16 cellular contexts compared by ENCODE assay signal in genomic region chr9:129105857-129106694, GRCh38. TPM values are rescaled to one million over a fixed set of nuclear protein-coding genes. Genes with fewer than 3 reads are reported as not detected.
DNase-seq lines count a peak whose midpoint lies in the region; ATAC-seq, FAIRE-seq and TF ChIP-seq lines count a peak whose summit lies in the region.
"Had no signal": no experiment of that assay in that cellular context is flagged by ENCODE, and none has a peak within 500 bp of the region (broad histone marks: within the 10 kb centered on the region; RNA-seq: fewer than 3 reads in every experiment).

No MANE protein-coding gene starts in this region.

- H4K20me1 ChIP-seq in osteoblast (ENCODE audit: insufficient read depth, low read length), result peaks cover 14% of the 10 kb centered on the region

- H3K4me3 Mint-ChIP-seq in stimulated activated effector memory CD8-positive, alpha-beta T cell treated with anti-CD3 and anti-CD28 coated beads, Interleukin-12 subunit alpha, Interleukin-12 subunit beta, amount 100 ng/mL, for 72 hours, result no peak overlapping the region
- H3K4me3 Mint-ChIP-seq: H9 had no signal

- TF ChIP-seq POLR2A in body of pancreas (IDR thresholded peaks at IDR 0.05), result no peak

- no peak overlapping the region for H3K27ac ChIP-seq in HEK293 (ENCODE audit: extremely low read depth, low read depth, low read length)
- H3K27ac ChIP-seq in body of pancreas, result peak overlapping the region; percentile 65 to 98 (median 79)
- no peak overlapping the region for H3K27ac ChIP-seq in osteoblast (ENCODE audit: low read depth, low read length)
- H3K27ac ChIP-seq: HL-60 had no signal

- FAIRE-seq in GM19239 (lab: Jason Lieb, UNC), result no peak
- FAIRE-seq: A204.1, GM12878, GM18507 had no signal

- peaks cover 0 to 8% of the 10 kb centered on the region in 2 experiments; a peak in 1 of 3 replicates for H3K36me3 ChIP-seq in HEK293 (ENCODE audit: control insufficient read depth in 2 of 2, insufficient read depth in 1 of 2, low read length in 2 of 2)
- H3K36me3 ChIP-seq in body of pancreas (replicated peaks in 1 of 2; ENCODE audit: insufficient read depth in 1 of 2, low read depth in 2 of 2), result no peaks in the 10 kb centered on the region
- peaks cover 16% of the 10 kb centered on the region for H3K36me3 ChIP-seq in osteoblast (ENCODE audit: insufficient read depth, low read length)
- H3K36me3 ChIP-seq: BE2C had no signal

- H3K4me1 Mint-ChIP-seq in stimulated activated effector memory CD8-positive, alpha-beta T cell treated with anti-CD3 and anti-CD28 coated beads, Interleukin-12 subunit alpha, Interleukin-12 subunit beta, amount 100 ng/mL, for 72 hours, result peaks cover 15% of the 10 kb centered on the region

- WGBS in body of pancreas, 2 donors, result 66 to 76% methylated on average over 6 to 17 of the region's 17 CpGs

- H2AFZ ChIP-seq in osteoblast (ENCODE audit: low read length), result no peak overlapping the region

- H3K79me2 ChIP-seq in osteoblast (ENCODE audit: insufficient read depth, low read length), result peaks cover 14% of the 10 kb centered on the region

- POLR2A ChIA-PET in HEK293 (lab: Yijun Ruan, JAX), result interaction anchor here (0.8 kb wide), 2 partner anchors 7 to 25 kb away, joined by 3 read pairs; partner anchors contain the start of gene DOLPP1

- H3K9me3 ChIP-seq in HEK293 (ENCODE audit: control insufficient read depth, insufficient read depth, low read depth, low read length) (no peaks in the 10 kb centered on the region), body of pancreas (no peaks in the 10 kb centered on the region), osteoblast (ENCODE audit: low read depth, low read length) (no peaks in the 10 kb centered on the region)
- H3K9me3 ChIP-seq: BE2C had no signal

- CTCF ChIA-PET in HEK293 (lab: Yijun Ruan, JAX), result interaction anchor here (0.6 to 0.8 kb wide), 3 partner anchors 9 to 37 kb away, joined by 3 to 4 read pairs (median 4); no protein-coding TSS in a partner anchor

- H3K4me1 ChIP-seq in HEK293 (ENCODE audit: control insufficient read depth, insufficient read depth, low read length), result no peaks in the 10 kb centered on the region
- peaks cover 75% of the 10 kb centered on the region for H3K4me1 ChIP-seq in body of pancreas
- H3K4me1 ChIP-seq in osteoblast (ENCODE audit: insufficient read depth, low read length), result peaks cover 11% of the 10 kb centered on the region

- no peak overlapping the region for H3K4me3 ChIP-seq in HEK293 (ENCODE audit: low read depth, low read length)
- no peak overlapping the region for H3K4me3 ChIP-seq in body of pancreas
- no peak overlapping the region for H3K4me3 ChIP-seq in osteoblast (ENCODE audit: insufficient read depth, low read length)
- H3K4me3 ChIP-seq in foreskin fibroblast (ENCODE audit: low read depth in 1 of 2, low read length in 2 of 2), result no peak overlapping the region
- H3K4me3 ChIP-seq: GM12878 had no signal

- H3K4me2 ChIP-seq in osteoblast (ENCODE audit: insufficient read depth, low read length), result no peak overlapping the region

- H3K27me3 ChIP-seq in body of pancreas (no peaks in the 10 kb centered on the region), osteoblast (ENCODE audit: insufficient read depth, low read length) (no peaks in the 10 kb centered on the region)
- H3K27me3 ChIP-seq: BE2C had no signal

- peaks cover 8% of the 10 kb centered on the region for H3K36me3 Mint-ChIP-seq in stimulated activated effector memory CD8-positive, alpha-beta T cell treated with anti-CD3 and anti-CD28 coated beads, Interleukin-12 subunit alpha, Interleukin-12 subunit beta, amount 100 ng/mL, for 72 hours

- H3K27ac Mint-ChIP-seq in stimulated activated effector memory CD8-positive, alpha-beta T cell treated with anti-CD3 and anti-CD28 coated beads, Interleukin-12 subunit alpha, Interleukin-12 subunit beta, amount 100 ng/mL, for 72 hours, result peak overlapping the region; percentile 18
- H3K27ac Mint-ChIP-seq: H9 had no signal

- ATAC-seq in body of pancreas, result no peak
- ATAC-seq in stimulated activated effector memory CD8-positive, alpha-beta T cell treated with anti-CD3 and anti-CD28 coated beads, Interleukin-12 subunit alpha, Interleukin-12 subunit beta, amount 100 ng/mL, for 72 hours, result no peak
- ATAC-seq: GM12878 had no signal

- DNase-seq in body of pancreas (no peak), osteoblast (ENCODE audit: insufficient read length, low spot score, missing footprints) (peak; percentile 76), GM19239 (ENCODE audit: insufficient read length, low spot score) (no peak), foreskin fibroblast (no peak), NCI-H1092 treated with DMSO at 0.1 percent for 48 hours (lab: John Stamatoyannopoulos, UW) (no peak)
- no peak for DNase-seq in stimulated activated effector memory CD8-positive, alpha-beta T cell treated with anti-CD3 and anti-CD28 coated beads, Interleukin-12 subunit alpha, Interleukin-12 subunit beta, amount 100 ng/mL, for 72 hours (ENCODE audit: low spot score in 2 of 2)
- DNase-seq: BE2C; CD4-positive, alpha-beta memory T cell; DMS79; GOT3; H9 had no signal

- TF ChIP-seq CTCF in HEK293 (tag by site-specific recombination; IDR thresholded peaks at IDR 0.05), result no peak
- no peak for TF ChIP-seq CTCF in body of pancreas (IDR thresholded peaks at IDR 0.05)
- no peak for TF ChIP-seq CTCF in osteoblast (IDR thresholded peaks at IDR 0.05; ENCODE audit: extremely low read depth, low read depth, low read length)
- TF ChIP-seq CTCF in foreskin fibroblast (IDR thresholded peaks at IDR 0.05; ENCODE audit: low read depth, low read length), result no peak

- intact Hi-C loops in body of pancreas (cut with DNase I), result no loop called here

- H3K9me3 Mint-ChIP-seq in stimulated activated effector memory CD8-positive, alpha-beta T cell treated with anti-CD3 and anti-CD28 coated beads, Interleukin-12 subunit alpha, Interleukin-12 subunit beta, amount 100 ng/mL, for 72 hours, result no peaks in the 10 kb centered on the region
- H3K9me3 Mint-ChIP-seq: CD4-positive, alpha-beta memory T cell; H9 had no signal

TF ChIP-seq in HEK293, 187 proteins besides CTCF, POLR2A, EP300 and RAD21:
- TF ChIP-seq ZNF664 (tag by site-specific recombination; IDR thresholded peaks at IDR 0.05), result no peak
- 0 out of 2 replicates have a peak, but pooled peaks have one; percentile 28 for TF ChIP-seq ZNF768 (tag by site-specific recombination; IDR thresholded peaks at IDR 0.05)
- no peak for TF ChIP-seq ZEB2 (tag by site-specific recombination; IDR thresholded peaks at IDR 0.05)
- no peak for TF ChIP-seq ZNF600 (tag by site-specific recombination; IDR thresholded peaks at IDR 0.05)
- TF ChIP-seq EGR2 (tag by site-specific recombination; IDR thresholded peaks at IDR 0.05; ENCODE audit: low read depth), result peak; percentile 85
- TF ChIP-seq ZFHX2 (tag by site-specific recombination; conservative IDR thresholded peaks at IDR 0.05), result peak; percentile 66

RNA-seq across cellular contexts. Expression of gene CRAT, which starts 4.5 kb away (rescaled TPM):
- total RNA-seq in body of pancreas (100 to 1,000 TPM in 1 of 2 donors, 10 to 100 TPM in 1; 84.8 to 112 TPM), osteoblast (64.8 and 79.6 TPM in 2 replicates)

RNA-seq across cellular contexts. Expression of gene PTPA, which starts 5.1 kb away (rescaled TPM):
- total RNA-seq in body of pancreas (10 to 100 TPM; 32.7 to 52.1 TPM), osteoblast (64.8 and 73.5 TPM in 2 replicates)

RNA-seq across cellular contexts. Expression of gene DOLPP1, which starts 25.2 kb away (rescaled TPM):
- total RNA-seq in body of pancreas (1 to 10 TPM; 2.9 to 7.9 TPM), osteoblast (10.3 and 10.5 TPM in 2 replicates)

Comparison
In these comparisons a context has a peak if more than half of its experiments do, and no peak if none do; other contexts are left out.
1. H3K27ac ChIP-seq: peak in body of pancreas (4 of 4); none in HEK293 (single experiment) and osteoblast (single experiment).